In genomic region chr7:91459539-91459938, GRCh38 we compare ENCODE assay signal across 25 cellular contexts.
"Had no signal": no experiment of that assay in that cellular context is flagged by ENCODE, and none has a peak within 500 bp of the region (broad histone marks: within the 10 kb centered on the region; RNA-seq: fewer than 3 reads in every experiment).

No MANE protein-coding gene starts in this region.

- H3K4me1 ChIP-seq: left lung, lower lobe of right lung, pancreas, right atrium auricular region, right lobe of liver, stomach, testis, transverse colon, upper lobe of right lung had no signal

- H3K27ac ChIP-seq: left lung, lower lobe of right lung, pancreas, right atrium auricular region, right lobe of liver, stomach, testis, transverse colon, upper lobe of right lung had no signal

- H3K36me3 Mint-ChIP-seq: naive thymus-derived CD4-positive, alpha-beta T cell had no signal

- H3K4me3 Mint-ChIP-seq: naive thymus-derived CD4-positive, alpha-beta T cell; nephron; neural crest cell; stimulated activated naive B cell treated with anti-CD40 and anti-IgM and Interleukin-4, amounts not matched to agents 10 μg/mL and 1 μg/mL and 100 μg/mL, for 72 hours had no signal

- H3K36me3 ChIP-seq: left lung, lower lobe of right lung, pancreas, right atrium auricular region, right lobe of liver, stomach, thyroid gland, transverse colon, upper lobe of right lung had no signal

- H3K4me1 Mint-ChIP-seq: naive thymus-derived CD4-positive, alpha-beta T cell; neural crest cell; stimulated activated naive B cell treated with anti-CD40 and anti-IgM and Interleukin-4, amounts not matched to agents 10 μg/mL and 1 μg/mL and 100 μg/mL, for 72 hours had no signal

- H3K9me3 ChIP-seq: lower lobe of right lung, pancreas, right lobe of liver, testis, thyroid gland, transverse colon, upper lobe of right lung had no signal

- DNase-seq: hippocampal formation; kidney; left colon; left lung; lower lobe of right lung; midbrain; mucosa of descending colon; naive thymus-derived CD4-positive, alpha-beta T cell; nucleus accumbens; pancreas; right lobe of liver; stimulated activated CD4-positive, alpha-beta T cell treated with anti-CD3 and anti-CD28 coated beads, Interleukin-12 subunit alpha, Interleukin-12 subunit beta, amount 100 ng/mL, for 4 hours; stimulated activated CD4-positive, alpha-beta T cell treated with anti-CD3 and anti-CD28 coated beads, Interleukin-15, amount 100 ng/mL, for 24 hours; stimulated activated CD4-positive, alpha-beta T cell treated with anti-CD3 and anti-CD28 coated beads, Interleukin-2, amount 100 ng/mL, for 24 hours; stimulated activated CD4-positive, alpha-beta T cell treated with anti-CD3 and anti-CD28 coated beads, Interleukin-4, amount 100 ng/mL, for 1 hour; stimulated activated naive B cell treated with anti-CD40 and anti-IgM and Interleukin-4, amounts not matched to agents 10 μg/mL and 1 μg/mL and 100 μg/mL, for 72 hours; stimulated activated naive CD8-positive, alpha-beta T cell treated with anti-CD3 and anti-CD28 coated beads, Interleukin-15, Interleukin-2, amounts not matched to agents 100 U/mL and 50 U/mL, for 24 hours; stomach; testis; thyroid gland; transverse colon; upper lobe of right lung had no signal

- ATAC-seq: left colon; left lung; lower lobe of right lung; mucosa of descending colon; naive thymus-derived CD4-positive, alpha-beta T cell; pancreas; right lobe of liver; stimulated activated naive B cell treated with anti-CD40 and anti-IgM and Interleukin-4, amounts not matched to agents 10 μg/mL and 1 μg/mL and 100 μg/mL, for 72 hours; stimulated activated naive CD8-positive, alpha-beta T cell treated with anti-CD3 and anti-CD28 coated beads, Interleukin-15, Interleukin-2, amounts not matched to agents 100 U/mL and 50 U/mL, for 24 hours; upper lobe of right lung had no signal

- H3K27ac Mint-ChIP-seq: naive thymus-derived CD4-positive, alpha-beta T cell; nephron; stimulated activated naive B cell treated with anti-CD40 and anti-IgM and Interleukin-4, amounts not matched to agents 10 μg/mL and 1 μg/mL and 100 μg/mL, for 72 hours had no signal

- H3K27me3 Mint-ChIP-seq: naive thymus-derived CD4-positive, alpha-beta T cell; stimulated activated naive B cell treated with anti-CD40 and anti-IgM and Interleukin-4, amounts not matched to agents 10 μg/mL and 1 μg/mL and 100 μg/mL, for 72 hours had no signal

- H3K4me3 ChIP-seq: left lung, lower lobe of right lung, mucosa of descending colon, pancreas, right atrium auricular region, right lobe of liver, stomach, testis, thyroid gland, transverse colon, upper lobe of right lung had no signal

- H3K27me3 ChIP-seq: left lung, pancreas, right atrium auricular region, right lobe of liver, stomach, testis, thyroid gland, transverse colon, upper lobe of right lung had no signal
